Comparison of ENCODE assay signal across 1 cellular context in genomic region chr14:42140001-42140400, GRCh38.
TF ChIP-seq lines count a peak whose summit lies in the region.

No MANE protein-coding gene starts in this region.

TF ChIP-seq in HepG2, 621 proteins besides CTCF, POLR2A, EP300 and RAD21 (continued from another document):
- TF ChIP-seq, protein P1, sequence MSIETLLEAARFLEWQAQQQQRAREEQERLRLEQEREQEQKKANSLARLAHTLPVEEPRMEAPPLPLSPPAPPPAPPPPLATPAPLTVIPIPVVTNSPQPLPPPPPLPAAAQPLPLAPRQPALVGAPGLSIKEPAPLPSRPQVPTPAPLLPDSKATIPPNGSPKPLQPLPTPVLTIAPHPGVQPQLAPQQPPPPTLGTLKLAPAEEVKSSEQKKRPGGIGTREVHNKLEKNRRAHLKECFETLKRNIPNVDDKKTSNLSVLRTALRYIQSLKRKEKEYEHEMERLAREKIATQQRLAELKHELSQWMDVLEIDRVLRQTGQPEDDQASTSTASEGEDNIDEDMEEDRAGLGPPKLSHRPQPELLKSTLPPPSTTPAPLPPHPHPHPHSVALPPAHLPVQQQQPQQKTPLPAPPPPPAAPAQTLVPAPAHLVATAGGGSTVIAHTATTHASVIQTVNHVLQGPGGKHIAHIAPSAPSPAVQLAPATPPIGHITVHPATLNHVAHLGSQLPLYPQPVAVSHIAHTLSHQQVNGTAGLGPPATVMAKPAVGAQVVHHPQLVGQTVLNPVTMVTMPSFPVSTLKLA (IDR thresholded peaks at IDR 0.05): peak; percentile 46; the same call in 1 of the 2 replicates
- TF ChIP-seq KDM1A (CRISPR knock-in tag; IDR thresholded peaks at IDR 0.05) (no peak), ZNF276 (CRISPR knock-in tag; IDR thresholded peaks at IDR 0.05; ENCODE audit: low read depth) (no peak)
